ENCODE assay signal across 9 cellular contexts in genomic region chr5:76099286-76099702, GRCh38. TPM values are rescaled to one million over a fixed set of nuclear protein-coding genes. Genes with fewer than 3 reads are reported as not detected.
DNase-seq lines count a peak whose midpoint lies in the region; ATAC-seq lines count a peak whose summit lies in the region.
"Had no signal": no experiment of that assay in that cellular context is flagged by ENCODE, and none has a peak within 500 bp of the region (broad histone marks: within the 10 kb centered on the region; RNA-seq: fewer than 3 reads in every experiment).

No MANE protein-coding gene starts in this region.

- ATAC-seq in GM18907 (IDR thresholded peaks at IDR 0.05; ENCODE audit: unreplicated experiment) (peak; percentile 65), HG02970 (IDR thresholded peaks at IDR 0.05; ENCODE audit: low FRiP score, unreplicated experiment) (peak; percentile 50), left ventricle myocardium superior (no peak)

- peak overlapping the region; percentile 29 for H3K27ac Mint-ChIP-seq in activated CD4-positive, alpha-beta memory T cell treated with anti-CD3 and anti-CD28 coated beads, Interleukin-2, amount 10 ng/mL, durations not matched to agents 7 days and 5 days

- CTCF ChIA-PET in activated CD4-positive, alpha-beta memory T cell treated with anti-CD3 and anti-CD28 coated beads, Interleukin-2, amount 10 ng/mL, durations not matched to agents 7 days and 5 days (lab: Charles Lee): interaction anchor here (0.6 to 3.4 kb wide), 2 partner anchors 76 to 1231 kb away, joined by 4 to 13 read pairs; no protein-coding TSS in a partner anchor

- peaks cover 28% of the 10 kb centered on the region for H3K27me3 Mint-ChIP-seq in activated CD4-positive, alpha-beta memory T cell treated with anti-CD3 and anti-CD28 coated beads, Interleukin-2, amount 10 ng/mL, durations not matched to agents 7 days and 5 days

- H3K4me1 Mint-ChIP-seq in activated CD4-positive, alpha-beta memory T cell treated with anti-CD3 and anti-CD28 coated beads, Interleukin-2, amount 10 ng/mL, durations not matched to agents 7 days and 5 days: peaks cover 13% of the 10 kb centered on the region

- DNase-seq in DMS53 (lab: John Stamatoyannopoulos, UW) (peak; percentile 71), NCI-H2029 treated with DMSO at 0.1 percent for 48 hours (lab: John Stamatoyannopoulos, UW) (no peak), OCI-M1 (lab: John Stamatoyannopoulos, UW) (no peak), NCI-H1436 (lab: John Stamatoyannopoulos, UW) (no peak), left ventricle myocardium superior (no peak)
- DNase-seq in activated CD4-positive, alpha-beta memory T cell treated with anti-CD3 and anti-CD28 coated beads, Interleukin-2, amount 10 ng/mL, durations not matched to agents 7 days and 5 days: peak; percentile 48
- DNase-seq: activated T-cell treated with anti-CD3 and anti-CD28 coated beads for 4 hours had no signal

- intact Hi-C loops in left ventricle myocardium superior (cut with micrococcal nuclease): no loop called here

- H3K4me3 Mint-ChIP-seq in activated CD4-positive, alpha-beta memory T cell treated with anti-CD3 and anti-CD28 coated beads, Interleukin-2, amount 10 ng/mL, durations not matched to agents 7 days and 5 days: no peak overlapping the region

- POLR2A ChIA-PET in activated CD4-positive, alpha-beta memory T cell treated with anti-CD3 and anti-CD28 coated beads, Interleukin-2, amount 10 ng/mL, durations not matched to agents 7 days and 5 days (lab: Charles Lee): interaction anchor here (1.3 kb wide), 1 partner anchor 76 kb away, joined by 3 read pairs; no protein-coding TSS in a partner anchor

- no peaks in the 10 kb centered on the region for H3K9me3 Mint-ChIP-seq in activated CD4-positive, alpha-beta memory T cell treated with anti-CD3 and anti-CD28 coated beads, Interleukin-2, amount 10 ng/mL, durations not matched to agents 7 days and 5 days

- no peaks in the 10 kb centered on the region for H3K36me3 Mint-ChIP-seq in activated CD4-positive, alpha-beta memory T cell treated with anti-CD3 and anti-CD28 coated beads, Interleukin-2, amount 10 ng/mL, durations not matched to agents 7 days and 5 days (ENCODE audit: low read depth)

RNA-seq across cellular contexts. Expression of gene SV2C, which starts 16.1 kb away (rescaled TPM):
- under 1 TPM; 0.28 to 0.33 TPM for total RNA-seq in activated CD4-positive, alpha-beta memory T cell treated with anti-CD3 and anti-CD28 coated beads, Interleukin-2, amount 10 ng/mL, durations not matched to agents 7 days and 5 days
- 0.05 TPM for total RNA-seq in left ventricle myocardium superior

Comparison
In these comparisons a context has a peak if more than half of its experiments do, and no peak if none do; other contexts are left out.
1. DNase-seq: peak in DMS53 (single experiment) and activated CD4-positive, alpha-beta memory T cell treated with anti-CD3 and anti-CD28 coated beads, Interleukin-2, amount 10 ng/mL, durations not matched to agents 7 days and 5 days (single experiment); none in NCI-H2029 treated with DMSO at 0.1 percent for 48 hours (single experiment), OCI-M1 (single experiment), NCI-H1436 (single experiment) and left ventricle myocardium superior (single experiment).